9 cellular contexts compared by ENCODE assay signal in genomic region chr9:128494108-128494742, GRCh38. TPM values are rescaled to one million over a fixed set of nuclear protein-coding genes. Genes with fewer than 3 reads are reported as not detected.
A peak's percentile ranks its signal among the peaks of the same experiment; 100 is the strongest.
DNase-seq lines count a peak whose midpoint lies in the region; ATAC-seq and TF ChIP-seq lines count a peak whose summit lies in the region.
"Had no signal": no experiment of that assay in that cellular context is flagged by ENCODE, and none has a peak within 500 bp of the region (broad histone marks: within the 10 kb centered on the region; RNA-seq: fewer than 3 reads in every experiment).

No MANE protein-coding gene starts in this region.

- POLR2A ChIA-PET in OCI-LY7 (lab: Charles Lee): interaction anchor here (0.7 kb wide), 1 partner anchor 71 kb away, joined by 3 read pairs; no protein-coding TSS in a partner anchor

- ATAC-seq in GM21423 (IDR thresholded peaks at IDR 0.05; ENCODE audit: unreplicated experiment): no peak

- H3K27me3 ChIP-seq in uterus: no peaks in the 10 kb centered on the region

- no peaks in the 10 kb centered on the region for H3K9me2 ChIP-seq in OCI-LY7 (ENCODE audit: insufficient read depth, low read length)

- no peak for TF ChIP-seq POLR2A in uterus (IDR thresholded peaks at IDR 0.05)

- no TSS peak for BruUV-seq in OCI-LY7 (replicated peaks; lab: Mats Ljungman, UMichigan)

- H3K4me2 ChIP-seq in OCI-LY7 (ENCODE audit: low read length): no peak overlapping the region

- DNase-seq in stimulated activated CD4-positive, alpha-beta T cell treated with anti-CD3 and anti-CD28 coated beads, Interleukin-15, amount 100 ng/mL, for 24 hours: peak; percentile 11
- no peak for DNase-seq in stimulated activated CD4-positive, alpha-beta T cell treated with anti-CD3 and anti-CD28 coated beads, Interleukin-4, amount 100 ng/mL, for 24 hours
- DNase-seq in UCSD-AML1 (lab: John Stamatoyannopoulos, UW; ENCODE audit: unreplicated experiment) (peak; percentile 90), kidney tubule cell (ENCODE audit: low spot score) (peak; percentile 80), uterus (peak; percentile 38 to 67), AG08396 (ENCODE audit: low spot score) (no peak), OCI-LY7 (ENCODE audit: low spot score) (no peak)
- DNase-seq: Calu3 had no signal

- H3K27ac ChIP-seq in uterus: no peak overlapping the region
- H3K27ac ChIP-seq in OCI-LY7 (ENCODE audit: low read depth, low read length, poor library complexity, severe bottlenecking): no peak overlapping the region

- CTCF ChIA-PET in OCI-LY7 (lab: Charles Lee; ENCODE audit: unreplicated experiment): no interaction called here

- H4K20me1 ChIP-seq in OCI-LY7 (ENCODE audit: insufficient read depth, low read length): no peaks in the 10 kb centered on the region

- H3K36me3 ChIP-seq in uterus: no peaks in the 10 kb centered on the region
- H3K36me3 ChIP-seq in OCI-LY7 (ENCODE audit: insufficient read depth, low read length): peaks cover 88% of the 10 kb centered on the region

- no peaks in the 10 kb centered on the region for H3K79me2 ChIP-seq in OCI-LY7 (ENCODE audit: insufficient read depth, low read depth, low read length)

- H3K4me1 ChIP-seq in uterus (no peaks in the 10 kb centered on the region), OCI-LY7 (ENCODE audit: insufficient read depth, low read length, poor library complexity, severe bottlenecking) (no peaks in the 10 kb centered on the region)

- H3K4me3 ChIP-seq in uterus: no peak overlapping the region
- H3K4me3 ChIP-seq in OCI-LY7 (ENCODE audit: low read depth, low read length, poor library complexity, severe bottlenecking): no peak overlapping the region

- TF ChIP-seq CTCF in uterus (IDR thresholded peaks at IDR 0.05) (no peak), OCI-LY7 (conservative IDR thresholded peaks at IDR 0.05; ENCODE audit: low read length) (no peak)

- H2AFZ ChIP-seq in OCI-LY7 (ENCODE audit: low read length): no peak overlapping the region

- intact Hi-C loops in uterus (cut with DNase I; ENCODE audit: low total_unique reads): no loop called here
- intact Hi-C loops in OCI-LY7 (cut with micrococcal nuclease; ENCODE audit: unreplicated experiment): no loop called here

- no peaks in the 10 kb centered on the region for H3K9me3 ChIP-seq in uterus
- H3K9me3 ChIP-seq in OCI-LY7 (ENCODE audit: low read length): no peaks in the 10 kb centered on the region

RNA-seq across cellular contexts. Expression of gene GLE1, which starts 10.3 kb away (rescaled TPM):
- total RNA-seq in uterus: 10 to 100 TPM in 3 of 4 donors, 1 to 10 TPM in 1; 3.3 to 25.5 (median 16.4) TPM
- total RNA-seq in OCI-LY7 (2014; rRNA removed; shearing (Covaris generic)): 30.8 and 34.8 TPM in 2 replicates
- 43.4 and 45.2 TPM in 2 replicates for total RNA-seq in OCI-LY7 (2022)

RNA-seq across cellular contexts. Expression of gene ODF2, which starts 38.4 kb away (rescaled TPM):
- total RNA-seq in uterus (10 to 100 TPM; 14.4 to 37.3 (median 25.9) TPM), OCI-LY7 (2022) (93.1 and 94.1 TPM in 2 replicates)
- 84.4 and 94.3 TPM in 2 replicates for total RNA-seq in OCI-LY7 (2014; rRNA removed; shearing (Covaris generic))

RNA-seq across cellular contexts. Expression of gene SPTAN1, which starts 58.2 kb away (rescaled TPM):
- 100 to 1,000 TPM; 244 to 521 (median 335) TPM for total RNA-seq in uterus
- total RNA-seq in OCI-LY7 (2014; rRNA removed; shearing (Covaris generic)): 259 and 272 TPM in 2 replicates
- total RNA-seq in OCI-LY7 (2022): 239 and 283 TPM in 2 replicates

Comparison
In these comparisons a context has a peak if more than half of its experiments do, and no peak if none do; other contexts are left out.
1. DNase-seq: peak in stimulated activated CD4-positive, alpha-beta T cell treated with anti-CD3 and anti-CD28 coated beads, Interleukin-15, amount 100 ng/mL, for 24 hours (single experiment), UCSD-AML1 (single experiment), kidney tubule cell (single experiment) and uterus (2 of 2); none in stimulated activated CD4-positive, alpha-beta T cell treated with anti-CD3 and anti-CD28 coated beads, Interleukin-4, amount 100 ng/mL, for 24 hours (single experiment), AG08396 (single experiment) and OCI-LY7 (single experiment).